Comparison of ENCODE assay signal across 8 cellular contexts in genomic region chr2:167292430-167293171, GRCh38.
A peak's percentile ranks its signal among the peaks of the same experiment; 100 is the strongest.
DNase-seq lines count a peak whose midpoint lies in the region; ATAC-seq and TF ChIP-seq lines count a peak whose summit lies in the region.

Gene B3GALT1, plus strand, starts transcription at chr2:167293001.

- H3K27ac ChIP-seq in brain microvascular endothelial cell, result peak within 1 kb of the TSS; percentile 72
- peak within 1 kb of the TSS; percentile 91 for H3K27ac ChIP-seq in rectal smooth muscle tissue (ENCODE audit: low read depth, low read length)

- H3K9ac ChIP-seq in rectal smooth muscle tissue (ENCODE audit: low read length), result no peak within 1 kb of the TSS

- H3K27ac Mint-ChIP-seq in T-helper 1 cell treated with Interleukin-12 subunit alpha and Interleukin-12 subunit beta and Interleukin-4 antibody, amounts not matched to agents 30 μg/mL and 1 μg/mL, for 36 hours, result no peak within 1 kb of the TSS

- TF ChIP-seq CTCF in brain microvascular endothelial cell (IDR thresholded peaks at IDR 0.05; ENCODE audit: low read depth, low read length, missing control alignments), result peak; percentile 60

- H3K9me3 Mint-ChIP-seq in T-helper 1 cell treated with Interleukin-12 subunit alpha and Interleukin-12 subunit beta and Interleukin-4 antibody, amounts not matched to agents 30 μg/mL and 1 μg/mL, for 36 hours, result no peaks in the 10 kb centered on the region

- H3K36me3 Mint-ChIP-seq in T-helper 1 cell treated with Interleukin-12 subunit alpha and Interleukin-12 subunit beta and Interleukin-4 antibody, amounts not matched to agents 30 μg/mL and 1 μg/mL, for 36 hours (ENCODE audit: low read depth), result peaks cover 3% of the 10 kb centered on the region

- in situ Hi-C loops in brain microvascular endothelial cell (cut with HindIII; ENCODE audit: low pct_ligation_motif_present, low sequenced_read_pairs), result no loop called here

- no peaks in the 10 kb centered on the region for H3K27me3 ChIP-seq in brain microvascular endothelial cell (replicated peaks)
- no peaks in the 10 kb centered on the region for H3K27me3 ChIP-seq in rectal smooth muscle tissue (ENCODE audit: control insufficient read depth, insufficient read depth, low read length)

- ATAC-seq in HG02798 (IDR thresholded peaks at IDR 0.05; ENCODE audit: poor library complexity, unreplicated experiment), result peak; percentile 100

- H3K4me1 Mint-ChIP-seq in T-helper 1 cell treated with Interleukin-12 subunit alpha and Interleukin-12 subunit beta and Interleukin-4 antibody, amounts not matched to agents 30 μg/mL and 1 μg/mL, for 36 hours (ENCODE audit: low read depth), result peaks cover 13% of the 10 kb centered on the region

- peaks cover 56% of the 10 kb centered on the region for H3K27me3 Mint-ChIP-seq in T-helper 1 cell treated with Interleukin-12 subunit alpha and Interleukin-12 subunit beta and Interleukin-4 antibody, amounts not matched to agents 30 μg/mL and 1 μg/mL, for 36 hours (ENCODE audit: low read depth)

- H3K4me3 ChIP-seq in brain microvascular endothelial cell (ENCODE audit: low read depth, low read length) (peak within 1 kb of the TSS; percentile 74), rectal smooth muscle tissue (ENCODE audit: low read length) (peak within 1 kb of the TSS; percentile 90)

- H3K4me3 Mint-ChIP-seq in T-helper 1 cell treated with Interleukin-12 subunit alpha and Interleukin-12 subunit beta and Interleukin-4 antibody, amounts not matched to agents 30 μg/mL and 1 μg/mL, for 36 hours, result peak within 1 kb of the TSS; percentile 67

- H3K36me3 ChIP-seq in brain microvascular endothelial cell (replicated peaks) (no peaks in the 10 kb centered on the region), rectal smooth muscle tissue (ENCODE audit: control insufficient read depth, insufficient read depth, low read length) (no peaks in the 10 kb centered on the region)

- no peaks in the 10 kb centered on the region for H3K4me1 ChIP-seq in rectal smooth muscle tissue (ENCODE audit: control insufficient read depth, insufficient read depth, low read length)

- peak; percentile 4 for DNase-seq in SIG-M5 treated with dmso at 0.1 percent for 504 hours (lab: John Stamatoyannopoulos, UW; ENCODE audit: unreplicated experiment)
- DNase-seq in SIG-M5 (lab: John Stamatoyannopoulos, UW), result no peak
- peak; percentile 84 for DNase-seq in NCI-H1105 (lab: John Stamatoyannopoulos, UW)
- DNase-seq in brain microvascular endothelial cell, result peak; percentile 89
- peak; percentile 92 for DNase-seq in iPS DF 19.7 (ENCODE audit: low read depth, low spot score)
